ENCODE assay signal across 8 cellular contexts in genomic region chr16:67847064-67847861, GRCh38. TPM values are rescaled to one million over a fixed set of nuclear protein-coding genes. Genes with fewer than 3 reads are reported as not detected.
DNase-seq lines count a peak whose midpoint lies in the region; FAIRE-seq lines count a peak whose summit lies in the region.

CENPT (minus strand) TSS chr16:67847693; CDS start chr16:67833859, 13,834 bp downstream.

- peaks cover 35% of the 10 kb centered on the region for H3K36me3 ChIP-seq in HAP-1 (replicated peaks)
- peaks cover 12% of the 10 kb centered on the region for H3K36me3 ChIP-seq in neuron (ENCODE audit: insufficient read depth, low read length)

- peak within 1 kb of the TSS; percentile 86 for H3K27ac Mint-ChIP-seq in activated T-helper 1 cell treated with anti-CD3 and anti-CD28 coated beads, Interleukin-12 subunit alpha, Interleukin-12 subunit beta, Interleukin-2, Interleukin-4 antibody, amounts not matched to agents 30 ng/mL and 10 ng/mL and 1 ng/mL, durations not matched to agents 14 hours and 24 hours and 36 hours

- DNase-seq in activated CD8-positive, alpha-beta memory T cell treated with anti-CD3 and anti-CD28 coated beads, Interleukin-2, amount 50 U/mL, for 4 hours, result no peak
- DNase-seq in HAP-1 (ENCODE audit: low spot score in 2 of 2) (peak; percentile 20 to 38), LHCN-M2 (ENCODE audit: low read depth) (peak; percentile 53), frontal cortex (ENCODE audit: low spot score in 2 of 2) (peak; percentile 83 to 88), medulla oblongata (ENCODE audit: extremely low spot score) (no peak)
- no peak for DNase-seq in activated T-helper 1 cell treated with anti-CD3 and anti-CD28 coated beads, Interleukin-12 subunit alpha, Interleukin-12 subunit beta, Interleukin-2, Interleukin-4 antibody, amounts not matched to agents 30 ng/mL and 10 ng/mL and 1 ng/mL, durations not matched to agents 14 hours and 24 hours and 36 hours (ENCODE audit: low spot score)

- H3K36me3 Mint-ChIP-seq in activated T-helper 1 cell treated with anti-CD3 and anti-CD28 coated beads, Interleukin-12 subunit alpha, Interleukin-12 subunit beta, Interleukin-2, Interleukin-4 antibody, amounts not matched to agents 30 ng/mL and 10 ng/mL and 1 ng/mL, durations not matched to agents 14 hours and 24 hours and 36 hours (ENCODE audit: low read depth), result peaks cover 6% of the 10 kb centered on the region

- CTCF ChIA-PET in activated CD8-positive, alpha-beta memory T cell treated with anti-CD3 and anti-CD28 coated beads for 36 hours (lab: Charles Lee), result interaction anchor here (0.9 to 2.8 kb wide), 5 partner anchors 14 to 119 kb away, joined by 3 to 8 read pairs (median 4); partner anchors contain the start of genes RANBP10 and TSNAXIP1

- no peaks in the 10 kb centered on the region for H3K9me3 Mint-ChIP-seq in activated T-helper 1 cell treated with anti-CD3 and anti-CD28 coated beads, Interleukin-12 subunit alpha, Interleukin-12 subunit beta, Interleukin-2, Interleukin-4 antibody, amounts not matched to agents 30 ng/mL and 10 ng/mL and 1 ng/mL, durations not matched to agents 14 hours and 24 hours and 36 hours

- intact Hi-C loops in activated T-helper 1 cell treated with anti-CD3 and anti-CD28 coated beads, Interleukin-12 subunit alpha, Interleukin-12 subunit beta, Interleukin-2, Interleukin-4 antibody, amounts not matched to agents 30 ng/mL and 10 ng/mL and 1 ng/mL, durations not matched to agents 14 hours and 24 hours and 36 hours (cut with micrococcal nuclease), result loop anchor here (2.0 to 10.0 kb wide), 2 partner anchors 366 to 468 kb away; partner anchors contain the start of genes ATP6V0D1, PRMT7 and SLC7A6OS

- H3K4me3 Mint-ChIP-seq in activated T-helper 1 cell treated with anti-CD3 and anti-CD28 coated beads, Interleukin-12 subunit alpha, Interleukin-12 subunit beta, Interleukin-2, Interleukin-4 antibody, amounts not matched to agents 30 ng/mL and 10 ng/mL and 1 ng/mL, durations not matched to agents 14 hours and 24 hours and 36 hours, result peak within 1 kb of the TSS; percentile 94

- H3K27me3 ChIP-seq in HAP-1 (ENCODE audit: low read depth), result no peaks in the 10 kb centered on the region
- no peaks in the 10 kb centered on the region for H3K27me3 ChIP-seq in neuron (ENCODE audit: insufficient read depth, low read length)

- H3K27me3 Mint-ChIP-seq in activated T-helper 1 cell treated with anti-CD3 and anti-CD28 coated beads, Interleukin-12 subunit alpha, Interleukin-12 subunit beta, Interleukin-2, Interleukin-4 antibody, amounts not matched to agents 30 ng/mL and 10 ng/mL and 1 ng/mL, durations not matched to agents 14 hours and 24 hours and 36 hours (ENCODE audit: insufficient read depth), result no peaks in the 10 kb centered on the region

- H2AFZ ChIP-seq in neuron (ENCODE audit: low read depth, low read length), result peak within 1 kb of the TSS; percentile 51

- in situ Hi-C loops in HAP-1 (cut with MboI; ENCODE audit: low sequenced_read_pairs), result no loop called here

- POLR2A ChIA-PET in activated CD8-positive, alpha-beta memory T cell treated with anti-CD3 and anti-CD28 coated beads for 36 hours (lab: Charles Lee), result interaction anchor here (1.6 to 1.8 kb wide), 2 partner anchors 14 to 89 kb away, joined by 6 to 8 read pairs; partner anchors contain the start of gene PSMB10

- H3K4me3 ChIP-seq in HAP-1, result peak within 1 kb of the TSS; percentile 98
- peak within 1 kb of the TSS; percentile 96 for H3K4me3 ChIP-seq in neuron (ENCODE audit: low read length)

- H3K9me3 ChIP-seq in HAP-1 (no peaks in the 10 kb centered on the region), neuron (ENCODE audit: low read length) (no peaks in the 10 kb centered on the region)

- H3K4me1 ChIP-seq in HAP-1 (peaks cover 36% of the 10 kb centered on the region), neuron (ENCODE audit: insufficient read depth, low read length) (peaks cover 37% of the 10 kb centered on the region)

- FAIRE-seq in frontal cortex (lab: Jason Lieb, UNC), result no peak

- H3K4me1 Mint-ChIP-seq in activated T-helper 1 cell treated with anti-CD3 and anti-CD28 coated beads, Interleukin-12 subunit alpha, Interleukin-12 subunit beta, Interleukin-2, Interleukin-4 antibody, amounts not matched to agents 30 ng/mL and 10 ng/mL and 1 ng/mL, durations not matched to agents 14 hours and 24 hours and 36 hours (ENCODE audit: low read depth), result peaks cover 38% of the 10 kb centered on the region

RNA-seq across cellular contexts. Expression of gene CENPT, which starts in this region (rescaled TPM):
- total RNA-seq in activated CD8-positive, alpha-beta memory T cell treated with anti-CD3 and anti-CD28 coated beads for 36 hours, result 10 to 100 TPM; 49.3 to 50.7 TPM
- 52.6 and 55.5 TPM in 2 replicates for total RNA-seq in LHCN-M2 (2014; rRNA removed)
- 48.7 TPM for polyA plus RNA-seq in LHCN-M2 (2012)
- 41.6 and 45.0 TPM in 2 replicates for total RNA-seq in activated T-helper 1 cell treated with anti-CD3 and anti-CD28 coated beads, Interleukin-12 subunit alpha, Interleukin-12 subunit beta, Interleukin-2, Interleukin-4 antibody, amounts not matched to agents 30 ng/mL and 10 ng/mL and 1 ng/mL, durations not matched to agents 14 hours and 24 hours and 36 hours
- total RNA-seq in frontal cortex, result 25.3 TPM

Comparison
In these comparisons a context has a peak if more than half of its experiments do, and no peak if none do; other contexts are left out.
1. DNase-seq: peak in HAP-1 (2 of 2), LHCN-M2 (single experiment) and frontal cortex (2 of 2); none in activated CD8-positive, alpha-beta memory T cell treated with anti-CD3 and anti-CD28 coated beads, Interleukin-2, amount 50 U/mL, for 4 hours (single experiment), activated T-helper 1 cell treated with anti-CD3 and anti-CD28 coated beads, Interleukin-12 subunit alpha, Interleukin-12 subunit beta, Interleukin-2, Interleukin-4 antibody, amounts not matched to agents 30 ng/mL and 10 ng/mL and 1 ng/mL, durations not matched to agents 14 hours and 24 hours and 36 hours (single experiment) and medulla oblongata (single experiment).